In genomic region chr3:73536952-73537351, GRCh38 we compare ENCODE assay signal across 22 cellular contexts.
"Had no signal": no experiment of that assay in that cellular context is flagged by ENCODE, and none has a peak within 500 bp of the region (broad histone marks: within the 10 kb centered on the region; RNA-seq: fewer than 3 reads in every experiment).

No MANE protein-coding gene starts in this region.

- H3K27ac ChIP-seq: parathyroid adenoma, skin epidermis, tibial nerve had no signal

- H3K9ac ChIP-seq: parathyroid adenoma had no signal

- DNase-seq: activated B cell treated with CpG ODN at 0.5 μM for 24 hours; activated CD4-positive, alpha-beta memory T cell treated with anti-CD3 and anti-CD28 coated beads for 36 hours; activated CD4-positive, alpha-beta T cell treated with anti-CD3 and anti-CD28 coated beads for 4 hours; activated CD8-positive, alpha-beta memory T cell treated with anti-CD3 and anti-CD28 coated beads, Interleukin-2, amount 10 ng/mL, durations not matched to agents 7 days and 5 days; activated naive CD4-positive, alpha-beta T cell; activated naive CD8-positive, alpha-beta T cell treated with anti-CD3 and anti-CD28 coated beads for 36 hours; activated T-cell treated with anti-CD3 and anti-CD28 coated beads, Interleukin-2, amount 50 U/mL, for 1 hour; amniotic stem cell; dermis blood vessel endothelial cell; effector memory CD8-positive, alpha-beta T cell; foreskin fibroblast; glutamatergic neuron; natural killer cell; stimulated activated naive CD8-positive, alpha-beta T cell treated with anti-CD3 and anti-CD28 coated beads, Interleukin-15, Interleukin-2, amounts not matched to agents 100 U/mL and 50 U/mL, for 24 hours; substantia nigra; T-helper 1 cell; T-helper 9 cell had no signal

- H3K36me3 ChIP-seq: tibial nerve, uterus had no signal

- ATAC-seq: activated CD8-positive, alpha-beta memory T cell treated with anti-CD3 and anti-CD28 coated beads, Interleukin-2, amount 10 ng/mL, durations not matched to agents 7 days and 5 days; activated T-helper 17 cell treated with anti-CD3 and anti-CD28 coated beads, Interleukin-2, amount 50 U/mL, for 72 hours; effector memory CD8-positive, alpha-beta T cell; natural killer cell; stimulated activated naive CD8-positive, alpha-beta T cell treated with anti-CD3 and anti-CD28 coated beads, Interleukin-15, Interleukin-2, amounts not matched to agents 100 U/mL and 50 U/mL, for 24 hours had no signal

- H3K27me3 ChIP-seq: tibial nerve, uterus had no signal

- H3K4me1 ChIP-seq: parathyroid adenoma had no signal

- H3K9me3 ChIP-seq: tibial nerve, uterus had no signal

- H3K4me3 ChIP-seq: skin epidermis, tibial nerve, uterus had no signal
